9 cellular contexts compared by ENCODE assay signal in the genomic region with DNA sequence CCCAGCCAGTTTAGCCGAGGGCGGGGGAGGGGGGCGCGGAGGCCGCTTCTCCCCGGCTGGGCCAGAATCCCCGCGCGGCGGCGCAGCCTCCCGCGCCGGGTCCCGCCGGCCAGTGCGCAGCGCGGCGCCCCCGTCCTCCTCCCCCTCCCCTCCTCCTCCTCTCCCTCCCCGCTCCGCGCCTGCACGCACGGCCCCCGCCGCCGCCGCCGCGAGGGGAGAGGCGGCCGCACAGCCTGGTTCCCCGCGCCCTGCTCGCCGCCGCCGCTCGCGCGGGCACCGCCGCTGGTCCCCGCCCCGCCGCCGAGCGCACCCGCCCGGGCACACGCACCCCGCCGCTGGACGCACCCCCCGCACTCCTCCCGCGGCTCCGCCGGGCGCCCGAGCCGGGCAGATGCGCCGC. TPM values are rescaled to one million over a fixed set of nuclear protein-coding genes. Genes with fewer than 3 reads are reported as not detected.
DNase-seq lines count a peak whose midpoint lies in the region; ATAC-seq, FAIRE-seq and TF ChIP-seq lines count a peak whose summit lies in the region.
"Had no signal": no experiment of that assay in that cellular context is flagged by ENCODE, and none has a peak within 500 bp of the region (broad histone marks: within the 10 kb centered on the region; RNA-seq: fewer than 3 reads in every experiment).

TSS of gene FLRT1 (plus strand) at position 351 of the 400 bp plus-strand sequence. CDS start 80,337 bp downstream, outside the sequence.

- H3K4me3 Mint-ChIP-seq in activated T-cell treated with anti-CD3 and anti-CD28 coated beads, Interleukin-2, amount 50 U/mL, for 72 hours = peak within 1 kb of the TSS; percentile 29 to 80
- peak within 1 kb of the TSS; percentile 78 for H3K4me3 Mint-ChIP-seq in mesothelial cell of epicardium

- DNase-seq in activated T-cell treated with anti-CD3 and anti-CD28 coated beads, Interleukin-2, amount 50 U/mL, for 72 hours = no peak
- DNase-seq in activated T-cell treated with anti-CD3 and anti-CD28 coated beads for 4 hours = no peak
- no peak for DNase-seq in cardiac fibroblast (ENCODE audit: low read depth in 2 of 2)
- no peak for DNase-seq in mesothelial cell of epicardium (ENCODE audit: low spot score in 2 of 2, unreplicated experiment in 2 of 2)
- peak; percentile 24 for DNase-seq in urothelium cell line (ENCODE audit: low spot score)
- no peak for DNase-seq in SKM-1 (lab: John Stamatoyannopoulos, UW; ENCODE audit: unreplicated experiment)
- DNase-seq in NCI-H2081 treated with DMSO at 0.1 percent for 48 hours (lab: John Stamatoyannopoulos, UW) = no peak
- DNase-seq: HCEC 1CT had no signal

- H3K36me3 Mint-ChIP-seq in activated T-cell treated with anti-CD3 and anti-CD28 coated beads, Interleukin-2, amount 50 U/mL, for 72 hours (ENCODE audit: insufficient read depth in 2 of 2) = no peaks in the 10 kb centered on the region
- no peaks in the 10 kb centered on the region for H3K36me3 Mint-ChIP-seq in mesothelial cell of epicardium

- FAIRE-seq in urothelium cell line (lab: Jason Lieb, UNC) = no peak

- peaks cover 5% of the 10 kb centered on the region for H3K4me1 Mint-ChIP-seq in activated T-cell treated with anti-CD3 and anti-CD28 coated beads, Interleukin-2, amount 50 U/mL, for 72 hours (ENCODE audit: low read depth)
- H3K4me1 Mint-ChIP-seq in mesothelial cell of epicardium = peaks cover 21% of the 10 kb centered on the region

- no peaks in the 10 kb centered on the region for H3K9me3 Mint-ChIP-seq in activated T-cell treated with anti-CD3 and anti-CD28 coated beads, Interleukin-2, amount 50 U/mL, for 72 hours
- no peaks in the 10 kb centered on the region for H3K9me3 Mint-ChIP-seq in mesothelial cell of epicardium

- ATAC-seq in activated T-cell treated with anti-CD3 and anti-CD28 coated beads, Interleukin-2, amount 50 U/mL, for 72 hours (replicated peaks in 1 of 2) = no peak
- no peak for ATAC-seq in GM21526 (IDR thresholded peaks at IDR 0.05; ENCODE audit: low FRiP score, unreplicated experiment)

- peaks cover 25% of the 10 kb centered on the region for H3K27me3 Mint-ChIP-seq in activated T-cell treated with anti-CD3 and anti-CD28 coated beads, Interleukin-2, amount 50 U/mL, for 72 hours (ENCODE audit: low read depth)
- H3K27me3 Mint-ChIP-seq in mesothelial cell of epicardium (ENCODE audit: low read depth) = peaks cover 53% of the 10 kb centered on the region

- TF ChIP-seq CTCF in cardiac fibroblast (IDR thresholded peaks at IDR 0.05; ENCODE audit: low read depth, low read length) (no peak), mesothelial cell of epicardium (IDR thresholded peaks at IDR 0.05; ENCODE audit: unreplicated experiment) (no peak)

- peak within 1 kb of the TSS; percentile 17 to 28 for H3K4me3 ChIP-seq in cardiac fibroblast (replicated peaks in 1 of 2; ENCODE audit: low read depth in 2 of 2, low read length in 2 of 2)

- no peak within 1 kb of the TSS for H3K27ac Mint-ChIP-seq in activated T-cell treated with anti-CD3 and anti-CD28 coated beads, Interleukin-2, amount 50 U/mL, for 72 hours
- peak within 1 kb of the TSS; percentile 34 for H3K27ac Mint-ChIP-seq in mesothelial cell of epicardium

RNA-seq across cellular contexts. Expression of gene FLRT1, which starts in this region (rescaled TPM):
- 1 to 10 TPM in 1 of 2 donors, under 1 TPM in 1; 0.19 to 1.4 TPM for total RNA-seq in activated T-cell treated with anti-CD3 and anti-CD28 coated beads, Interleukin-2, amount 50 U/mL, for 72 hours
- 7.1 to 7.9 TPM (median 7.3 TPM) in 3 replicates for total RNA-seq in mesothelial cell of epicardium
